1 cellular context compared by ENCODE assay signal in genomic region chr10:108204528-108205313, GRCh38.
TF ChIP-seq lines count a peak whose summit lies in the region.

No MANE protein-coding gene starts in this region.

TF ChIP-seq in H1, 55 proteins besides CTCF, POLR2A, EP300 and RAD21 (continued from another document):
- TF ChIP-seq CHD7 (IDR thresholded peaks at IDR 0.05; ENCODE audit: insufficient replicate concordance, low read length) (no peak), SIN3A (conservative IDR thresholded peaks at IDR 0.05 in 1 of 2, IDR thresholded peaks at IDR 0.05 in 1 of 2; ENCODE audit: low read depth in 1 of 2, low read length in 2 of 2) (no peak)
